Comparison of ENCODE assay signal across 13 cellular contexts in the genomic region with DNA sequence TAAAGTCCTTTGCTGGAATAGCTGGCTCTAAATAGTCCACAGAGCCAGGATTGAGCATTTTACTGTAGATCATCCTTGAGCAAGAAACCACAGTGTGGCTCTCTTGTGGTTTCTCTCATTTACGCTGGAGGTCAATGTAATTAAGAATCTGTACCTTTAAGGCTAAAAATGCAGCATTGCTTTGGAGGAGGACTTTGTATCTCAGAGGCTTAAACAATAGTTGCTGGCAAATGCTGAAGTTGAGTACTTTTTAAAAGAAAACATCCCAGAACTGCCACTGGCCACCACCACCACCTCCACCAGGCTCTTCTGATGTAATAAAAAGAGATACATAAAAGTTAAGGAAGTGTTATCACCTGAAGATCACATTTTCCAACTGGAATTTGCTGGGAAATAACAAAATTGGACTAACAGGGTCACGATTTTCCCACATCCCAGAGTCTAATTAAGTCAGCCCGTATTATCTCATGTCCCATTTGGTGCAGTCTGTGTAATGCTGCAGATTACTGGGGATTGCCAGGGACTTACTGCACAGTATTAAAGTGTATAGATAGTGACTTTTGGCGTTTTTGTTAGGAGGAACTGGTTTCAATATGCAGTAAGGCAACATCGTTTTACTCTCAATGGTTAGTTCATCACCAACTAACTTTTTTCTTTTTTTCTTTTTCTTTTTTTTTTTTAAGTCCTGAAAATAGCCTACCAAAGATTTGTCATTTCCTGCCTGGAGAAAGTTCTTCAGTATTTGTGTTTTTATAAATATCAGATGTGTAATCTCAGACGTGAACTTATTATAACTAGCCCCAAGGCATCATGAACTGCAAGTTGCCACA.
DNase-seq lines count a peak whose midpoint lies in the region; ATAC-seq and TF ChIP-seq lines count a peak whose summit lies in the region.
"Had no signal": no experiment of that assay in that cellular context is flagged by ENCODE, and none has a peak within 500 bp of the region (broad histone marks: within the 10 kb centered on the region; RNA-seq: fewer than 3 reads in every experiment).

No MANE protein-coding gene starts in this region.

- peak; percentile 50 for DNase-seq in AG20443 (ENCODE audit: low spot score)
- DNase-seq in MM.1S: peak; percentile 18
- no peak for DNase-seq in brain microvascular endothelial cell
- no peak for DNase-seq in mesenchymal stem cell
- DNase-seq in body of pancreas: no peak
- no peak for DNase-seq in NCI-H510A (lab: John Stamatoyannopoulos, UW)
- DNase-seq in GF-D8 (lab: John Stamatoyannopoulos, UW): no peak
- DNase-seq: CD4-positive, CD25-positive, alpha-beta regulatory T cell; cortex of kidney; NCI-H446 treated with DMSO at 0.1 percent for 48 hours; tibial artery had no signal

- no peak overlapping the region for H3K14ac ChIP-seq in mesenchymal stem cell (ENCODE audit: low read length in 2 of 2)

- H3K9ac ChIP-seq in MM.1S (ENCODE audit: low read length) (no peak overlapping the region), mesenchymal stem cell (ENCODE audit: low read length) (peak overlapping the region; percentile 81)

- no peak for TF ChIP-seq CTCF in MM.1S (IDR thresholded peaks at IDR 0.05; ENCODE audit: low read length)
- TF ChIP-seq CTCF in brain microvascular endothelial cell (IDR thresholded peaks at IDR 0.05; ENCODE audit: low read depth, low read length, missing control alignments): no peak
- no peak for TF ChIP-seq CTCF in body of pancreas (IDR thresholded peaks at IDR 0.05)

- H3F3A ChIP-seq in MM.1S (ENCODE audit: insufficient read depth, low read length): no peaks in the 10 kb centered on the region

- peak overlapping the region; percentile 54 for H3K4me2 ChIP-seq in MM.1S (ENCODE audit: low read depth, low read length)
- H3K4me2 ChIP-seq in mesenchymal stem cell (ENCODE audit: low read length, poor library complexity, severe bottlenecking): no peak overlapping the region

- no peak overlapping the region for H2AFZ ChIP-seq in MM.1S (ENCODE audit: low read length)
- no peak overlapping the region for H2AFZ ChIP-seq in mesenchymal stem cell (ENCODE audit: low read depth, low read length)

- H3K4me3 ChIP-seq in MM.1S (ENCODE audit: low read length) (0 out of 2 replicates have a peak overlapping the region, but pooled peaks have one; percentile 17), brain microvascular endothelial cell (ENCODE audit: low read depth, low read length) (peak overlapping the region; percentile 13), mesenchymal stem cell (ENCODE audit: insufficient read depth in 1 of 2, low read depth in 1 of 2, low read length in 2 of 2) (peak overlapping the region in 1 of 2 experiments; percentile 68), body of pancreas (no peak overlapping the region)
- H3K4me3 ChIP-seq: tibial artery had no signal

- no peak overlapping the region for H2BK15ac ChIP-seq in mesenchymal stem cell (ENCODE audit: low read depth, poor library complexity, severe bottlenecking)

- no peaks in the 10 kb centered on the region for H3K79me1 ChIP-seq in mesenchymal stem cell (replicated peaks; ENCODE audit: low read length, poor library complexity, severe bottlenecking)

- ATAC-seq in body of pancreas (no peak), GM19463 (IDR thresholded peaks at IDR 0.05; ENCODE audit: unreplicated experiment) (no peak)
- ATAC-seq: activated CD4-positive, CD25-positive, alpha-beta regulatory T cell treated with anti-CD3 and anti-CD28 coated beads, Interleukin-2, amount 50 U/mL, for 24 hours had no signal

- TF ChIP-seq POLR2A in body of pancreas (IDR thresholded peaks at IDR 0.05): no peak

- H2AK5ac ChIP-seq in mesenchymal stem cell (ENCODE audit: low read length, severe bottlenecking): no peak overlapping the region

- H3K27ac ChIP-seq in MM.1S (ENCODE audit: low read length): no peak overlapping the region
- peak overlapping the region; percentile 26 for H3K27ac ChIP-seq in brain microvascular endothelial cell
- no peak overlapping the region for H3K27ac ChIP-seq in mesenchymal stem cell (ENCODE audit: low read length, poor library complexity, severe bottlenecking)
- H3K27ac ChIP-seq in body of pancreas: no peak overlapping the region
- H3K27ac ChIP-seq: tibial artery had no signal

- no peak overlapping the region for H2BK120ac ChIP-seq in mesenchymal stem cell (ENCODE audit: low read depth, low read length)

- WGBS in mesenchymal stem cell: 64% methylated on average over 4 of the region's 6 CpGs
- 41 to 42% methylated on average over 6 of the region's 6 CpGs for WGBS in body of pancreas, 2 donors

- H3K4me1 ChIP-seq in MM.1S (ENCODE audit: low read length) (no peaks in the 10 kb centered on the region), mesenchymal stem cell (ENCODE audit: control insufficient read depth, insufficient read depth, low read depth, low read length) (peaks cover 2% of the 10 kb centered on the region), body of pancreas (no peaks in the 10 kb centered on the region)

- no peak overlapping the region for H3K23ac ChIP-seq in mesenchymal stem cell (ENCODE audit: low read length in 2 of 2)

- in situ Hi-C loops in brain microvascular endothelial cell (cut with HindIII; ENCODE audit: low pct_ligation_motif_present, low sequenced_read_pairs): no loop called here

- no peak overlapping the region for H2BK5ac ChIP-seq in mesenchymal stem cell (ENCODE audit: low read depth, low read length, poor library complexity, severe bottlenecking)

- no peak overlapping the region for H3K18ac ChIP-seq in mesenchymal stem cell (ENCODE audit: low read depth in 1 of 2, low read length in 2 of 2)

- H4K91ac ChIP-seq in mesenchymal stem cell (ENCODE audit: low read length): no peak overlapping the region

- H3K4ac ChIP-seq in mesenchymal stem cell (ENCODE audit: low read depth in 1 of 2, low read length in 2 of 2): no peak overlapping the region

- H3K9me3 ChIP-seq in MM.1S (replicated peaks; ENCODE audit: insufficient read depth, low read length): no peaks in the 10 kb centered on the region
- H3K9me3 ChIP-seq in mesenchymal stem cell (ENCODE audit: control insufficient read depth, low read length): no peaks in the 10 kb centered on the region
- no peaks in the 10 kb centered on the region for H3K9me3 ChIP-seq in body of pancreas
- H3K9me3 ChIP-seq: tibial artery had no signal

- H3K27me3 ChIP-seq in MM.1S (replicated peaks; ENCODE audit: insufficient read depth, low read length): no peaks in the 10 kb centered on the region
- no peaks in the 10 kb centered on the region for H3K27me3 ChIP-seq in brain microvascular endothelial cell (replicated peaks)
- H3K27me3 ChIP-seq in mesenchymal stem cell (ENCODE audit: control insufficient read depth in 1 of 2, insufficient read depth in 1 of 2, low read length in 2 of 2): no peaks in the 10 kb centered on the region
- no peaks in the 10 kb centered on the region for H3K27me3 ChIP-seq in body of pancreas
- H3K27me3 ChIP-seq: tibial artery had no signal

- H3K79me2 ChIP-seq in MM.1S (ENCODE audit: low read length): no peaks in the 10 kb centered on the region

- H4K8ac ChIP-seq in mesenchymal stem cell (ENCODE audit: low read length): no peak overlapping the region

- H4K20me1 ChIP-seq in MM.1S (ENCODE audit: insufficient read depth, low read length): no peaks in the 10 kb centered on the region

- no peak overlapping the region for H2BK12ac ChIP-seq in mesenchymal stem cell (ENCODE audit: low read length in 2 of 2)

- intact Hi-C loops in body of pancreas (cut with DNase I): no loop called here

- H3K36me3 ChIP-seq in MM.1S (replicated peaks; ENCODE audit: insufficient read depth, low read length) (no peaks in the 10 kb centered on the region), brain microvascular endothelial cell (replicated peaks) (no peaks in the 10 kb centered on the region), mesenchymal stem cell (ENCODE audit: control insufficient read depth in 1 of 2, insufficient read depth in 2 of 2, low read depth in 1 of 2, low read length in 2 of 2) (no peaks in the 10 kb centered on the region), body of pancreas (replicated peaks in 1 of 2; ENCODE audit: insufficient read depth in 1 of 2, low read depth in 2 of 2) (no peaks in the 10 kb centered on the region)
- H3K36me3 ChIP-seq: tibial artery had no signal

- no peaks in the 10 kb centered on the region for H3K9me2 ChIP-seq in MM.1S (replicated peaks; ENCODE audit: insufficient read depth, low read length)

Comparison
In these comparisons a context has a peak if more than half of its experiments do, and no peak if none do; other contexts are left out.
1. DNase-seq: peak in AG20443 (single experiment) and MM.1S (single experiment); none in brain microvascular endothelial cell (single experiment), mesenchymal stem cell (single experiment), body of pancreas (0 of 4), NCI-H510A (single experiment) and GF-D8 (single experiment).
2. H3K4me3 ChIP-seq: peak in MM.1S (single experiment) and brain microvascular endothelial cell (single experiment); none in body of pancreas (0 of 2).